ENCODE assay signal across 8 cellular contexts in the genomic region with DNA sequence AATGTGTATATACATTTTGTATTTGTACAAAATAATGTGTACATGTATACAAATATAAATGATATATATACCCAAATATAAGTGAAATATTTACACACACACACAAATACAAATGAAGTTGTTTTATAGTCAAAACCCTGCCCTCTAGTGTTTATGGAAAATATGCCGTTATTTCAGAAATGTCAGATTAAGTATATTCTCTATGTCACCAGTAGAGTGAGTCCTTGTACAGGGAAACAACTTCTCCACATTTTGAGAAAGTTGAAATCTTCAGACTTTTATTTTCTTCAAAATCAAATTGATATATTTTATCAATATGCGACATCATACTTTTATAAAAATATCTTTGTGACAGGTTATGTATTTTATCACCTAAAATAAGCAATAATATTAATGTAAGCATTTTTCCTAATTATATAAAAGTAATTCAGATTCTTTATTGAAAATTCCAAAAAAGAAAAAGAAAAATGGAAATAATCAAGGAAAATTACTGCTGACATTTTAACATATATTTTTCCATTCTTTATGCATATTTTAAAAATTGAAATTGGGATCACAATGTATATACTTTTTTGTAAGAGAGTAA. TPM values are rescaled to one million over a fixed set of nuclear protein-coding genes. Genes with fewer than 3 reads are reported as not detected.
A peak's percentile ranks its signal among the peaks of the same experiment; 100 is the strongest.
DNase-seq lines count a peak whose midpoint lies in the region; ATAC-seq, FAIRE-seq and TF ChIP-seq lines count a peak whose summit lies in the region.

No MANE protein-coding gene starts in this region.

- no peaks in the 10 kb centered on the region for H3K4me1 Mint-ChIP-seq in activated CD8-positive, alpha-beta memory T cell treated with anti-CD3 and anti-CD28 coated beads, Interleukin-2, amount 10 ng/mL, durations not matched to agents 7 days and 5 days

- no peak for DNase-seq in activated CD8-positive, alpha-beta memory T cell treated with anti-CD3 and anti-CD28 coated beads, Interleukin-2, amount 10 ng/mL, durations not matched to agents 7 days and 5 days
- no peak for DNase-seq in activated CD8-positive, alpha-beta memory T cell treated with anti-CD3 and anti-CD28 coated beads, Interleukin-2, amount 50 U/mL, for 48 hours
- peak; percentile 64 for DNase-seq in Jurkat, Clone E6-1 (ENCODE audit: low read depth, low spot score)
- DNase-seq in RCC 7860 (ENCODE audit: low spot score) (peak; percentile 56), epithelial cell of esophagus (ENCODE audit: low read depth) (peak; percentile 65), non-pigmented ciliary epithelial cell (ENCODE audit: low read depth) (peak; percentile 36)
- DNase-seq in stimulated activated CD4-positive, alpha-beta T cell treated with anti-CD3 and anti-CD28 coated beads, Interleukin-15, amount 100 ng/mL, for 24 hours: no peak

- H3K27me3 Mint-ChIP-seq in activated CD8-positive, alpha-beta memory T cell treated with anti-CD3 and anti-CD28 coated beads, Interleukin-2, amount 10 ng/mL, durations not matched to agents 7 days and 5 days: no peaks in the 10 kb centered on the region

- no peak overlapping the region for H3K27ac Mint-ChIP-seq in activated CD8-positive, alpha-beta memory T cell treated with anti-CD3 and anti-CD28 coated beads, Interleukin-2, amount 10 ng/mL, durations not matched to agents 7 days and 5 days

- H3K36me3 Mint-ChIP-seq in activated CD8-positive, alpha-beta memory T cell treated with anti-CD3 and anti-CD28 coated beads, Interleukin-2, amount 10 ng/mL, durations not matched to agents 7 days and 5 days: peaks cover 36% of the 10 kb centered on the region

- H3K4me3 Mint-ChIP-seq in activated CD8-positive, alpha-beta memory T cell treated with anti-CD3 and anti-CD28 coated beads, Interleukin-2, amount 10 ng/mL, durations not matched to agents 7 days and 5 days: no peak overlapping the region

- ATAC-seq in activated CD8-positive, alpha-beta memory T cell treated with anti-CD3 and anti-CD28 coated beads, Interleukin-2, amount 10 ng/mL, durations not matched to agents 7 days and 5 days: peak; percentile 76
- peak; percentile 84 for ATAC-seq in GM21737 (IDR thresholded peaks at IDR 0.05; ENCODE audit: unreplicated experiment)

- CTCF ChIA-PET in activated CD8-positive, alpha-beta memory T cell treated with anti-CD3 and anti-CD28 coated beads, Interleukin-2, amount 10 ng/mL, durations not matched to agents 7 days and 5 days (lab: Charles Lee): interaction anchor here (1.0 to 1.1 kb wide), 3 partner anchors 14 to 565 kb away, joined by 3 to 6 read pairs (median 4); a partner anchor contains a TSS

- H3K4me3 ChIP-seq in Jurkat, Clone E6-1 (ENCODE audit: low read length): no peak overlapping the region
- no peak overlapping the region for H3K4me3 ChIP-seq in epithelial cell of esophagus (ENCODE audit: low read length)

- H3K9me3 Mint-ChIP-seq in activated CD8-positive, alpha-beta memory T cell treated with anti-CD3 and anti-CD28 coated beads, Interleukin-2, amount 10 ng/mL, durations not matched to agents 7 days and 5 days (ENCODE audit: low read depth): no peaks in the 10 kb centered on the region

- TF ChIP-seq CTCF in epithelial cell of esophagus (IDR thresholded peaks at IDR 0.05; ENCODE audit: insufficient read depth, low read depth, low read length, missing control alignments): peak; percentile 64

- FAIRE-seq in RCC 7860 (lab: Jason Lieb, UNC): peak; percentile 97

RNA-seq across cellular contexts. Expression of a gene that starts 22.4 kb away (rescaled TPM):
- total RNA-seq in activated CD8-positive, alpha-beta memory T cell treated with anti-CD3 and anti-CD28 coated beads, Interleukin-2, amount 10 ng/mL, durations not matched to agents 7 days and 5 days: 10 to 100 TPM; 45.5 to 50.7 TPM
- polyA plus RNA-seq in Jurkat, Clone E6-1 (2012; ENCODE audit: insufficient read depth, insufficient read length): 80.0 TPM

RNA-seq across cellular contexts. Expression of a gene that starts 23.6 kb away (rescaled TPM):
- 100 to 1,000 TPM; 126 to 127 TPM for total RNA-seq in activated CD8-positive, alpha-beta memory T cell treated with anti-CD3 and anti-CD28 coated beads, Interleukin-2, amount 10 ng/mL, durations not matched to agents 7 days and 5 days
- polyA plus RNA-seq in Jurkat, Clone E6-1 (2012; ENCODE audit: insufficient read depth, insufficient read length): 66.6 TPM

Comparison
In these comparisons a context has a peak if more than half of its experiments do, and no peak if none do; other contexts are left out.
1. DNase-seq: peak in Jurkat, Clone E6-1 (single experiment), RCC 7860 (single experiment), epithelial cell of esophagus (single experiment) and non-pigmented ciliary epithelial cell (single experiment); none in activated CD8-positive, alpha-beta memory T cell treated with anti-CD3 and anti-CD28 coated beads, Interleukin-2, amount 10 ng/mL, durations not matched to agents 7 days and 5 days (single experiment), activated CD8-positive, alpha-beta memory T cell treated with anti-CD3 and anti-CD28 coated beads, Interleukin-2, amount 50 U/mL, for 48 hours (single experiment) and stimulated activated CD4-positive, alpha-beta T cell treated with anti-CD3 and anti-CD28 coated beads, Interleukin-15, amount 100 ng/mL, for 24 hours (single experiment).